Comparison of ENCODE assay signal across 21 cellular contexts in genomic region chr16:63890723-63891122, GRCh38.
DNase-seq lines count a peak whose midpoint lies in the region; ATAC-seq, FAIRE-seq and TF ChIP-seq lines count a peak whose summit lies in the region.
"Had no signal": no experiment of that assay in that cellular context is flagged by ENCODE, and none has a peak within 500 bp of the region (broad histone marks: within the 10 kb centered on the region; RNA-seq: fewer than 3 reads in every experiment).

No MANE protein-coding gene starts in this region.

- no peak overlapping the region for H3K4me2 ChIP-seq in A549
- no peak overlapping the region for H3K4me2 ChIP-seq in IMR-90 (ENCODE audit: low read depth, low read length)
- H3K4me2 ChIP-seq: BLaER1 treated with 17β-estradiol and CSF1 and Interleukin-3, amounts not matched to agents 10 nM and 100 nM had no signal

- no peak for TF ChIP-seq POLR2A in A549 (IDR thresholded peaks at IDR 0.05; ENCODE audit: low read length)
- no peak for TF ChIP-seq POLR2A in IMR-90 (IDR thresholded peaks at IDR 0.05; ENCODE audit: low read depth, low read length)

- H2AK9ac ChIP-seq in IMR-90 (replicated peaks; ENCODE audit: low read depth, low read length, poor library complexity) = no peak overlapping the region

- H3K27ac ChIP-seq in A549 (no peak overlapping the region), IMR-90 (ENCODE audit: insufficient read depth, low read length) (no peak overlapping the region)
- H3K27ac ChIP-seq: BLaER1 treated with 17β-estradiol and CSF1 and Interleukin-3, amounts not matched to agents 10 nM and 100 nM; C4-2B had no signal

- CTCF ChIA-PET in A549 (lab: Yijun Ruan, JAX) (no interaction called here), IMR-90 (lab: Yijun Ruan, JAX) (no interaction called here)

- H4K91ac ChIP-seq in IMR-90 (ENCODE audit: insufficient read depth, low read depth, low read length) = no peak overlapping the region

- H3K9me3 ChIP-seq in A549 (no peaks in the 10 kb centered on the region), IMR-90 (ENCODE audit: control insufficient read depth, insufficient read depth, low read length) (0 out of 2 replicates have a peak, but pooled peaks cover 2% of the 10 kb centered on the region)
- H3K9me3 ChIP-seq: BLaER1 treated with 17β-estradiol and CSF1 and Interleukin-3, amounts not matched to agents 10 nM and 100 nM; Caco-2 had no signal

- no peaks in the 10 kb centered on the region for H3K9me1 ChIP-seq in IMR-90 (ENCODE audit: insufficient read depth, low read length)

- dilution Hi-C loops in IMR-90 (cut with HindIII; ENCODE audit: low sequenced_read_pairs, unreplicated experiment) = no loop called here

- DNase-seq in A549 (ENCODE audit: low read depth in 1 of 2, low spot score in 1 of 2) = no peak
- DNase-seq in IMR-90 = no peak
- DNase-seq in activated T-helper 1 cell treated with anti-CD3 and anti-CD28 coated beads, Interleukin-12 subunit alpha, Interleukin-12 subunit beta, Interleukin-2, Interleukin-4 antibody, amounts not matched to agents 30 ng/mL and 10 ng/mL and 1 ng/mL, durations not matched to agents 14 hours and 24 hours and 36 hours (ENCODE audit: low spot score) = no peak
- no peak for DNase-seq in SKM-1 treated with dmso at 0.1 percent for 144 hours (lab: John Stamatoyannopoulos, UW; ENCODE audit: unreplicated experiment)
- DNase-seq: 8988T; AML-193; Caco-2; Calu3; CD4-positive, alpha-beta T cell; CD8-positive, alpha-beta T cell; DMS79 treated with DMSO at 0.1 percent for 48 hours; GF-D8 had no signal

- H3K27me3 Mint-ChIP-seq in activated T-helper 1 cell treated with anti-CD3 and anti-CD28 coated beads, Interleukin-12 subunit alpha, Interleukin-12 subunit beta, Interleukin-2, Interleukin-4 antibody, amounts not matched to agents 30 ng/mL and 10 ng/mL and 1 ng/mL, durations not matched to agents 14 hours and 24 hours and 36 hours (ENCODE audit: insufficient read depth) = no peaks in the 10 kb centered on the region
- H3K27me3 Mint-ChIP-seq: B cell; CD4-positive, alpha-beta T cell had no signal

- TF ChIP-seq EP300 in A549 (IDR thresholded peaks at IDR 0.05) = no peak

- H3K4me1 Mint-ChIP-seq in activated T-helper 1 cell treated with anti-CD3 and anti-CD28 coated beads, Interleukin-12 subunit alpha, Interleukin-12 subunit beta, Interleukin-2, Interleukin-4 antibody, amounts not matched to agents 30 ng/mL and 10 ng/mL and 1 ng/mL, durations not matched to agents 14 hours and 24 hours and 36 hours (ENCODE audit: low read depth) = no peaks in the 10 kb centered on the region
- H3K4me1 Mint-ChIP-seq: B cell had no signal

- TF ChIP-seq RAD21 in A549 (conservative IDR thresholded peaks at IDR 0.05 in 1 of 2, IDR thresholded peaks at IDR 0.05 in 1 of 2) (no peak), IMR-90 (IDR thresholded peaks at IDR 0.05; ENCODE audit: low read length) (no peak)

- H3K4me1 ChIP-seq in A549 (no peaks in the 10 kb centered on the region), IMR-90 (ENCODE audit: control insufficient read depth, insufficient read depth, low read length) (no peaks in the 10 kb centered on the region)
- H3K4me1 ChIP-seq: BLaER1 treated with 17β-estradiol and CSF1 and Interleukin-3, amounts not matched to agents 10 nM and 100 nM; Caco-2 had no signal

- H3K79me1 ChIP-seq in IMR-90 (ENCODE audit: low read depth in 1 of 2, low read length in 2 of 2) = no peaks in the 10 kb centered on the region

- ATAC-seq in A549 (no peak), IMR-90 (ENCODE audit: low read depth) (no peak), HG02840 (IDR thresholded peaks at IDR 0.05; ENCODE audit: low FRiP score, unreplicated experiment) (no peak)
- ATAC-seq: CD8-positive, alpha-beta T cell had no signal

- no peak overlapping the region for H3K18ac ChIP-seq in IMR-90 (ENCODE audit: low read depth, low read length)

- H2BK20ac ChIP-seq in IMR-90 (ENCODE audit: low read depth, low read length) = no peak overlapping the region

- in situ Hi-C loops in IMR-90 (cut with MboI; ENCODE audit: low sequenced_read_pairs) = no loop called here

- H2BK15ac ChIP-seq in IMR-90 (ENCODE audit: low read depth, low read length) = no peak overlapping the region

- POLR2A ChIA-PET in A549 (lab: Yijun Ruan, JAX) = no interaction called here
- POLR2A ChIA-PET in IMR-90 (lab: Charles Lee; ENCODE audit: unreplicated experiment) = no interaction called here

- no peaks in the 10 kb centered on the region for H4K20me1 ChIP-seq in IMR-90 (ENCODE audit: insufficient read depth, low read length)
- H4K20me1 ChIP-seq: BLaER1 treated with 17β-estradiol and CSF1 and Interleukin-3, amounts not matched to agents 10 nM and 100 nM had no signal

- no peaks in the 10 kb centered on the region for H3K36me3 Mint-ChIP-seq in activated T-helper 1 cell treated with anti-CD3 and anti-CD28 coated beads, Interleukin-12 subunit alpha, Interleukin-12 subunit beta, Interleukin-2, Interleukin-4 antibody, amounts not matched to agents 30 ng/mL and 10 ng/mL and 1 ng/mL, durations not matched to agents 14 hours and 24 hours and 36 hours (ENCODE audit: low read depth)
- H3K36me3 Mint-ChIP-seq: CD8-positive, alpha-beta T cell had no signal

- no peak overlapping the region for H2AK5ac ChIP-seq in IMR-90 (ENCODE audit: low read depth, low read length)

- FAIRE-seq in A549 (lab: Jason Lieb, UNC) = no peak
- FAIRE-seq: A204.1, D721Med, G401.6, GM12891, GM19239 had no signal

- no peak overlapping the region for H3K14ac ChIP-seq in IMR-90 (replicated peaks; ENCODE audit: low read depth, low read length)

- H4K8ac ChIP-seq in IMR-90 (ENCODE audit: low read depth in 2 of 2, low read length in 2 of 2) = no peak overlapping the region

- no peak for TF ChIP-seq CTCF in A549 (IDR thresholded peaks at IDR 0.05)
- TF ChIP-seq CTCF in IMR-90 (conservative IDR thresholded peaks at IDR 0.05; ENCODE audit: low read depth, low read length) = no peak

- H3K4ac ChIP-seq in IMR-90 (ENCODE audit: low read depth, low read length) = no peak overlapping the region

- H4K5ac ChIP-seq in IMR-90 (ENCODE audit: low read depth, low read length) = no peak overlapping the region

- peak overlapping the region; percentile 46 for H3K27ac Mint-ChIP-seq in activated T-helper 1 cell treated with anti-CD3 and anti-CD28 coated beads, Interleukin-12 subunit alpha, Interleukin-12 subunit beta, Interleukin-2, Interleukin-4 antibody, amounts not matched to agents 30 ng/mL and 10 ng/mL and 1 ng/mL, durations not matched to agents 14 hours and 24 hours and 36 hours
- H3K27ac Mint-ChIP-seq: B cell; CD4-positive, alpha-beta T cell; CD8-positive, alpha-beta T cell had no signal

- H2BK120ac ChIP-seq in IMR-90 (ENCODE audit: low read depth, low read length) = no peak overlapping the region

- no peak overlapping the region for H3K9ac ChIP-seq in IMR-90 (ENCODE audit: low read depth, low read length)
- H3K9ac ChIP-seq: BLaER1 treated with 17β-estradiol and CSF1 and Interleukin-3, amounts not matched to agents 10 nM and 100 nM had no signal

- H2BK5ac ChIP-seq in IMR-90 (ENCODE audit: low read depth, low read length, poor library complexity, severe bottlenecking) = no peak overlapping the region

- intact Hi-C loops in IMR-90 (cut with micrococcal nuclease) = no loop called here
- intact Hi-C loops in activated T-helper 1 cell treated with anti-CD3 and anti-CD28 coated beads, Interleukin-12 subunit alpha, Interleukin-12 subunit beta, Interleukin-2, Interleukin-4 antibody, amounts not matched to agents 30 ng/mL and 10 ng/mL and 1 ng/mL, durations not matched to agents 14 hours and 24 hours and 36 hours (cut with micrococcal nuclease) = no loop called here

- H3K56ac ChIP-seq in IMR-90 (ENCODE audit: extremely low read depth, insufficient read depth, low read length) = no peak overlapping the region

- H3K4me3 Mint-ChIP-seq in activated T-helper 1 cell treated with anti-CD3 and anti-CD28 coated beads, Interleukin-12 subunit alpha, Interleukin-12 subunit beta, Interleukin-2, Interleukin-4 antibody, amounts not matched to agents 30 ng/mL and 10 ng/mL and 1 ng/mL, durations not matched to agents 14 hours and 24 hours and 36 hours = no peak overlapping the region
- H3K4me3 Mint-ChIP-seq: B cell; CD4-positive, alpha-beta T cell; CD8-positive, alpha-beta T cell had no signal

- no peaks in the 10 kb centered on the region for H3K36me3 ChIP-seq in IMR-90 (ENCODE audit: control insufficient read depth, insufficient read depth, low read length)
- H3K36me3 ChIP-seq: BLaER1 treated with 17β-estradiol and CSF1 and Interleukin-3, amounts not matched to agents 10 nM and 100 nM had no signal

- no peaks in the 10 kb centered on the region for H3K27me3 ChIP-seq in IMR-90 (ENCODE audit: control insufficient read depth, insufficient read depth, low read length)
- H3K27me3 ChIP-seq: BLaER1 treated with 17β-estradiol and CSF1 and Interleukin-3, amounts not matched to agents 10 nM and 100 nM had no signal

- no peak overlapping the region for H2AFZ ChIP-seq in IMR-90 (replicated peaks; ENCODE audit: low read length, poor library complexity)

- BruUV-seq in IMR-90 (replicated peaks; lab: Mats Ljungman, UMichigan) = no TSS peak

- no peak overlapping the region for H3K23ac ChIP-seq in IMR-90 (ENCODE audit: low read depth, low read length)

- peaks cover 21% of the 10 kb centered on the region for H3K9me3 Mint-ChIP-seq in activated T-helper 1 cell treated with anti-CD3 and anti-CD28 coated beads, Interleukin-12 subunit alpha, Interleukin-12 subunit beta, Interleukin-2, Interleukin-4 antibody, amounts not matched to agents 30 ng/mL and 10 ng/mL and 1 ng/mL, durations not matched to agents 14 hours and 24 hours and 36 hours

- H3K4me3 ChIP-seq in A549 = no peak overlapping the region
- no peak overlapping the region for H3K4me3 ChIP-seq in IMR-90 (ENCODE audit: insufficient read depth, low read depth, low read length)
- H3K4me3 ChIP-seq: BLaER1 treated with 17β-estradiol and CSF1 and Interleukin-3, amounts not matched to agents 10 nM and 100 nM had no signal

TF ChIP-seq in A549, 52 proteins besides CTCF, POLR2A, EP300 and RAD21:
- TF ChIP-seq RARB (CRISPR knock-in tag; IDR thresholded peaks at IDR 0.05) = no peak
- peak; percentile 52 for TF ChIP-seq MAFK (IDR thresholded peaks at IDR 0.05; ENCODE audit: partially characterized antibody)
- no peak for TF ChIP-seq ZSCAN20 (CRISPR knock-in tag; IDR thresholded peaks at IDR 0.05)

TF ChIP-seq in IMR-90, 13 proteins besides CTCF, POLR2A, EP300 and RAD21 (continues in another document):
- TF ChIP-seq USF2 (IDR thresholded peaks at IDR 0.05; ENCODE audit: low read depth, low read length) (no peak), MXI1 (IDR thresholded peaks at IDR 0.05; ENCODE audit: borderline replicate concordance, low read depth, low read length) (no peak), FOS (IDR thresholded peaks at IDR 0.05; ENCODE audit: low read depth, low read length) (no peak)
